Comparison of ENCODE assay signal across 19 cellular contexts in the genomic region with DNA sequence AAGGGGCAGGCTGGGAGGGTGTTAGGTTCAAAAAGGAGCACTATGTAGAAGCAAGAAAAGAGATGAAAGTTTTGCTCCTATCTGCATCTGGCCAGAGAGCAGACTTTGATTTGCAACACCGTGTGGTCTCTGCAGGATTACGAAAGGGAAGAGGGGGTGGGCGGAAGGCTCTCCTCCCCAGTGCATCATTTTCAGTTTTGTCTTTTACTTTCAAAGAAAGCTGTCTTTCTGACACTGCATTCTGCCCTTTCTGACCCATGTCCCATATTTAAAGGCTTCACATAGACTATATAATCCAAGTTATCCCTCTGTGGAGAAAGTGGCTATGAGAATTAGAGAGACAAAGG.
DNase-seq lines count a peak whose midpoint lies in the region; ATAC-seq and TF ChIP-seq lines count a peak whose summit lies in the region.
"Had no signal": no experiment of that assay in that cellular context is flagged by ENCODE, and none has a peak within 500 bp of the region (broad histone marks: within the 10 kb centered on the region; RNA-seq: fewer than 3 reads in every experiment).

No MANE protein-coding gene starts in this region.

- H3K36me3 ChIP-seq in mucosa of descending colon (ENCODE audit: low read depth): no peaks in the 10 kb centered on the region
- H3K36me3 ChIP-seq: gastrocnemius medialis, vagina had no signal

- no peaks in the 10 kb centered on the region for H3K27me3 Mint-ChIP-seq in type B pancreatic cell

- H3K27ac Mint-ChIP-seq in type B pancreatic cell: peak overlapping the region; percentile 56
- H3K27ac Mint-ChIP-seq: activated CD8-positive, alpha-beta memory T cell treated with anti-CD3 and anti-CD28 coated beads, Interleukin-2, amount 10 ng/mL, durations not matched to agents 7 days and 5 days; dendritic cell treated with granulocyte-macrophage colony-stimulating factor and Interleukin-4, amounts not matched to agents 40 ng/mL and 50 ng/mL, for 4 days had no signal

- H3K4me3 Mint-ChIP-seq in type B pancreatic cell: peak overlapping the region; percentile 26
- H3K4me3 Mint-ChIP-seq: activated CD8-positive, alpha-beta memory T cell treated with anti-CD3 and anti-CD28 coated beads, Interleukin-2, amount 10 ng/mL, durations not matched to agents 7 days and 5 days; dendritic cell treated with granulocyte-macrophage colony-stimulating factor and Interleukin-4, amounts not matched to agents 40 ng/mL and 50 ng/mL, for 4 days had no signal

- no peaks in the 10 kb centered on the region for H3K36me3 Mint-ChIP-seq in type B pancreatic cell
- H3K36me3 Mint-ChIP-seq: activated CD8-positive, alpha-beta memory T cell treated with anti-CD3 and anti-CD28 coated beads, Interleukin-2, amount 10 ng/mL, durations not matched to agents 7 days and 5 days; naive thymus-derived CD8-positive, alpha-beta T cell had no signal

- ATAC-seq in mucosa of descending colon (no peak), HG02981 (IDR thresholded peaks at IDR 0.05; ENCODE audit: unreplicated experiment) (no peak)
- ATAC-seq: naive thymus-derived CD8-positive, alpha-beta T cell had no signal

- H3K9me3 Mint-ChIP-seq in type B pancreatic cell: no peaks in the 10 kb centered on the region
- H3K9me3 Mint-ChIP-seq: dendritic cell treated with granulocyte-macrophage colony-stimulating factor and Interleukin-4, amounts not matched to agents 40 ng/mL and 50 ng/mL, for 4 days; naive thymus-derived CD8-positive, alpha-beta T cell had no signal

- no peaks in the 10 kb centered on the region for H3K9me3 ChIP-seq in mucosa of descending colon
- H3K9me3 ChIP-seq: gastrocnemius medialis, vagina had no signal

- peaks cover 4% of the 10 kb centered on the region for H3K4me1 ChIP-seq in mucosa of descending colon (ENCODE audit: low read depth)

- no peak for TF ChIP-seq POLR2A in NB4 (IDR thresholded peaks at IDR 0.05; ENCODE audit: extremely low read depth, insufficient read length)

- TF ChIP-seq CTCF in NB4 (IDR thresholded peaks at IDR 0.05; ENCODE audit: low read depth, low read length) (no peak), fibroblast of mammary gland (conservative IDR thresholded peaks at IDR 0.05; ENCODE audit: control insufficient read depth, insufficient read depth, low read depth, low read length) (no peak), type B pancreatic cell (conservative IDR thresholded peaks at IDR 0.05) (no peak), mucosa of descending colon (IDR thresholded peaks at IDR 0.05) (no peak)

- DNase-seq in activated CD4-positive, alpha-beta T cell treated with anti-CD3 and anti-CD28 coated beads for 48 hours: peak; percentile 18
- DNase-seq in activated CD4-positive, alpha-beta T cell treated with anti-CD3 and anti-CD28 coated beads, Interleukin-2, amount 50 U/mL, for 1 hour: no peak
- DNase-seq in NB4 (ENCODE audit: low read depth): peak; percentile 33
- peak; percentile 19 for DNase-seq in fibroblast of mammary gland (ENCODE audit: low read depth)
- no peak for DNase-seq in type B pancreatic cell (ENCODE audit: extremely low spot score, unreplicated experiment)
- no peak for DNase-seq in COR-L47 (lab: John Stamatoyannopoulos, UW)
- no peak for DNase-seq in mucosa of descending colon
- DNase-seq: activated CD4-positive, alpha-beta T cell treated with anti-CD3 and anti-CD28 coated beads for 1 hour; activated effector memory CD4-positive, alpha-beta T cell treated with Interleukin-2 at 50 U/mL for 16 hours; gastrocnemius medialis; naive thymus-derived CD8-positive, alpha-beta T cell; NCI-H1436; stimulated activated CD4-positive, alpha-beta T cell treated with anti-CD3 and anti-CD28 coated beads, Interleukin-4, amount 100 ng/mL, for 1 hour; T1000 had no signal

- H3K4me3 ChIP-seq in NB4 (ENCODE audit: low read depth, low read length) (no peak overlapping the region), fibroblast of mammary gland (ENCODE audit: control insufficient read depth, low read depth, low read length) (no peak overlapping the region), mucosa of descending colon (no peak overlapping the region)
- H3K4me3 ChIP-seq: gastrocnemius medialis, SK-N-MC, vagina had no signal

- intact Hi-C loops in mucosa of descending colon (cut with DNase I, micrococcal nuclease): no loop called here

- peaks cover 67% of the 10 kb centered on the region for H3K4me1 Mint-ChIP-seq in type B pancreatic cell (ENCODE audit: unreplicated experiment)

Comparison
In these comparisons a context has a peak if more than half of its experiments do, and no peak if none do; other contexts are left out.
1. DNase-seq: peak in activated CD4-positive, alpha-beta T cell treated with anti-CD3 and anti-CD28 coated beads for 48 hours (single experiment), NB4 (single experiment) and fibroblast of mammary gland (single experiment); none in activated CD4-positive, alpha-beta T cell treated with anti-CD3 and anti-CD28 coated beads, Interleukin-2, amount 50 U/mL, for 1 hour (single experiment), type B pancreatic cell (single experiment), COR-L47 (single experiment) and mucosa of descending colon (0 of 3).